In the genomic region with DNA sequence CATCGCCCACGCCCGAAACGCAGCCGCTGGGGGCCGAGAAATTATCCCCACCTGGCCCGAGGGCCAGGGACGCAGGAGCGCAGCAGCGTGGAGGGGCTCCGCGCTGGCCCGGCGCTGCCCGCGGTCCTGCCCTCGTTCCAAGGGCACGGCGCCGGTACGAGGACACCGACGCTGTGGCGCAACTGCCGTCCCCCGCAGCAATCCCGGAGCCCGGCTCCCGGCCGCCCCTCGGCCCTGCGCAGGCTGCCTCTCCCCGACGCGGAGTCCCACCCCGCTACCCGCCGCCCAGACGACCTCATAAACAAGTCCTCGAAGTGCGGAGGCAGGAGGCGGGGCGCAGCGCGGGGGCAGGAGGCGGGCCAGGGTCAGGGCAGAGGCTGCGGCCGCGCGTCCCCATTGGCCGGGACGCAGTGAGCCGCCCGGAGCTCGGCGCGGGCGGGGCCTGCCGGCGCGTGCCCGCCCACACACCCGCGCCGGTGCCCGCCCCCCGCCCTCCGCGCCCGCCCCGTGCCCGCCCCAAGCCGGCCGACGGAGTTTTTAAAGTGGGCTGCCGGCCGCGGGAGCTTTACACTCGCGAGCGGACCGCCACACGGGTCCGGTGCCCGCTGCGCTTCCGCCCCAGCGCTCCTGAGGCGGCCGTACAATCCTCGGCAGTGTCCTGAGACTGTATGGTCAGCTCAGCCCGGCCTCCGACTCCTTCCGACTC, we compare ENCODE assay signal across 8 cellular contexts. TPM values are rescaled to one million over a fixed set of nuclear protein-coding genes. Genes with fewer than 3 reads are reported as not detected.
A peak's percentile ranks its signal among the peaks of the same experiment; 100 is the strongest.
DNase-seq lines count a peak whose midpoint lies in the region; ATAC-seq and TF ChIP-seq lines count a peak whose summit lies in the region.

EPAS1 (plus strand) TSS at position 568 of the 706 bp plus-strand sequence. CDS start 505 bp downstream, outside the sequence.

- H3K27me3 ChIP-seq in IMR-90 (ENCODE audit: control insufficient read depth, insufficient read depth, low read length): no peaks in the 10 kb centered on the region

- H3K9me3 ChIP-seq in IMR-90 (ENCODE audit: control insufficient read depth, insufficient read depth, low read length): no peaks in the 10 kb centered on the region

- peak within 1 kb of the TSS; percentile 69 for H2BK5ac ChIP-seq in IMR-90 (ENCODE audit: low read depth, low read length, poor library complexity, severe bottlenecking)

- H2AFZ ChIP-seq in IMR-90 (replicated peaks; ENCODE audit: low read length, poor library complexity): peak within 1 kb of the TSS; percentile 93

- peak within 1 kb of the TSS; percentile 91 for H2AK9ac ChIP-seq in IMR-90 (replicated peaks; ENCODE audit: low read depth, low read length, poor library complexity)

- TF ChIP-seq CTCF in IMR-90 (conservative IDR thresholded peaks at IDR 0.05; ENCODE audit: low read depth, low read length) (no peak), glutamatergic neuron (IDR thresholded peaks at IDR 0.05; ENCODE audit: partially characterized antibody, unreplicated experiment) (no peak), osteocyte (IDR thresholded peaks at IDR 0.05) (no peak)

- peak within 1 kb of the TSS; percentile 82 for H3K4me3 Mint-ChIP-seq in activated naive CD8-positive, alpha-beta T cell treated with anti-CD3 and anti-CD28 coated beads, Interleukin-2, amount 10 ng/mL, durations not matched to agents 7 days and 5 days
- H3K4me3 Mint-ChIP-seq in glutamatergic neuron (ENCODE audit: unreplicated experiment): peak within 1 kb of the TSS; percentile 86
- H3K4me3 Mint-ChIP-seq in osteocyte (ENCODE audit: unreplicated experiment): peak within 1 kb of the TSS; percentile 77

- peak within 1 kb of the TSS; percentile 29 to 57; a peak in 2 of 4 replicates for H4K8ac ChIP-seq in IMR-90 (ENCODE audit: low read depth in 2 of 2, low read length in 2 of 2)

- no peaks in the 10 kb centered on the region for H3K9me3 Mint-ChIP-seq in activated naive CD8-positive, alpha-beta T cell treated with anti-CD3 and anti-CD28 coated beads, Interleukin-2, amount 10 ng/mL, durations not matched to agents 7 days and 5 days
- H3K9me3 Mint-ChIP-seq in glutamatergic neuron (ENCODE audit: unreplicated experiment): peaks cover 1% of the 10 kb centered on the region
- no peaks in the 10 kb centered on the region for H3K9me3 Mint-ChIP-seq in osteocyte (ENCODE audit: unreplicated experiment)

- peak within 1 kb of the TSS; percentile 87 for H3K4me3 ChIP-seq in IMR-90 (ENCODE audit: insufficient read depth, low read depth, low read length)

- peak within 1 kb of the TSS; percentile 92 for H3K9ac ChIP-seq in IMR-90 (ENCODE audit: low read depth, low read length)

- dilution Hi-C loops in IMR-90 (cut with HindIII; ENCODE audit: low sequenced_read_pairs, unreplicated experiment): no loop called here

- peak within 1 kb of the TSS; percentile 96 for H3K23ac ChIP-seq in IMR-90 (ENCODE audit: low read depth, low read length)

- H3K27me3 Mint-ChIP-seq in activated naive CD8-positive, alpha-beta T cell treated with anti-CD3 and anti-CD28 coated beads, Interleukin-2, amount 10 ng/mL, durations not matched to agents 7 days and 5 days: peaks cover 79% of the 10 kb centered on the region
- H3K27me3 Mint-ChIP-seq in glutamatergic neuron (ENCODE audit: unreplicated experiment) (peaks cover 32% of the 10 kb centered on the region), osteocyte (ENCODE audit: unreplicated experiment) (peaks cover 66% of the 10 kb centered on the region)

- no TSS peak for BruUV-seq in IMR-90 (replicated peaks; lab: Mats Ljungman, UMichigan)

- H2AK5ac ChIP-seq in IMR-90 (ENCODE audit: low read depth, low read length): peak within 1 kb of the TSS; percentile 84

- H3K4me1 ChIP-seq in IMR-90 (ENCODE audit: control insufficient read depth, insufficient read depth, low read length): peaks cover 7% of the 10 kb centered on the region; the same call in 1 of the 2 replicates

- peaks cover 43% of the 10 kb centered on the region for H4K20me1 ChIP-seq in IMR-90 (ENCODE audit: insufficient read depth, low read length)

- peak within 1 kb of the TSS; percentile 66; the same call in 1 of the 2 replicates for H4K91ac ChIP-seq in IMR-90 (ENCODE audit: insufficient read depth, low read depth, low read length)

- DNase-seq in DMS 273 (lab: John Stamatoyannopoulos, UW; ENCODE audit: unreplicated experiment) (peak; percentile 91), IMR-90 (peak; percentile 76), SW480 (ENCODE audit: low spot score) (peak; percentile 80), glutamatergic neuron (peak; percentile 84), osteocyte (ENCODE audit: extremely low spot score, unreplicated experiment) (peak; percentile 86)
- DNase-seq in activated naive CD8-positive, alpha-beta T cell treated with anti-CD3 and anti-CD28 coated beads, Interleukin-2, amount 10 ng/mL, durations not matched to agents 7 days and 5 days: peak; percentile 86

- 0 out of 2 replicates have a peak, but pooled peaks have one; percentile 26 for TF ChIP-seq RAD21 in IMR-90 (IDR thresholded peaks at IDR 0.05; ENCODE audit: low read length)

- H3K27ac ChIP-seq in IMR-90 (ENCODE audit: insufficient read depth, low read length) (peak within 1 kb of the TSS; percentile 82), temporal lobe (ENCODE audit: low read depth, low read length) (peak within 1 kb of the TSS; percentile 73)

- peak within 1 kb of the TSS; percentile 88 for H3K4ac ChIP-seq in IMR-90 (ENCODE audit: low read depth, low read length)

- H3K4me2 ChIP-seq in IMR-90 (ENCODE audit: low read depth, low read length): peak within 1 kb of the TSS; percentile 88

- 0 out of 3 replicates have a peak within 1 kb of the TSS, but pooled peaks have one; percentile 34 for H2BK15ac ChIP-seq in IMR-90 (ENCODE audit: low read depth, low read length)

- in situ Hi-C loops in IMR-90 (cut with MboI; ENCODE audit: low sequenced_read_pairs): loop anchor here (5.0 kb wide), 1 partner anchor 240 kb away; no protein-coding TSS in a partner anchor

- H3K36me3 Mint-ChIP-seq in activated naive CD8-positive, alpha-beta T cell treated with anti-CD3 and anti-CD28 coated beads, Interleukin-2, amount 10 ng/mL, durations not matched to agents 7 days and 5 days: peaks cover 3% of the 10 kb centered on the region
- peaks cover 1% of the 10 kb centered on the region for H3K36me3 Mint-ChIP-seq in glutamatergic neuron (ENCODE audit: unreplicated experiment)
- no peaks in the 10 kb centered on the region for H3K36me3 Mint-ChIP-seq in osteocyte (ENCODE audit: unreplicated experiment)

- peaks cover 8% of the 10 kb centered on the region; the same call in 1 of the 2 replicates for H3K9me1 ChIP-seq in IMR-90 (ENCODE audit: insufficient read depth, low read length)

- H4K5ac ChIP-seq in IMR-90 (ENCODE audit: low read depth, low read length): peak within 1 kb of the TSS; percentile 1; the same call in 1 of the 2 replicates

- H3K14ac ChIP-seq in IMR-90 (replicated peaks; ENCODE audit: low read depth, low read length): peak within 1 kb of the TSS; percentile 90

- peak; percentile 97 for TF ChIP-seq POLR2A in IMR-90 (IDR thresholded peaks at IDR 0.05; ENCODE audit: low read depth, low read length)

- H2BK120ac ChIP-seq in IMR-90 (ENCODE audit: low read depth, low read length): peak within 1 kb of the TSS; percentile 76

- peak within 1 kb of the TSS; percentile 74; the same call in 1 of the 2 replicates for H3K56ac ChIP-seq in IMR-90 (ENCODE audit: extremely low read depth, insufficient read depth, low read length)

- ATAC-seq in GM21515 (IDR thresholded peaks at IDR 0.05; ENCODE audit: unreplicated experiment): peak; percentile 86
- ATAC-seq in IMR-90 (ENCODE audit: low read depth): peak; percentile 95
- ATAC-seq in activated naive CD8-positive, alpha-beta T cell treated with anti-CD3 and anti-CD28 coated beads, Interleukin-2, amount 10 ng/mL, durations not matched to agents 7 days and 5 days (ENCODE audit: low read depth): peak; percentile 90

- intact Hi-C loops in IMR-90 (cut with micrococcal nuclease): loop anchor here (1.0 to 5.0 kb wide), 4 partner anchors 68 to 355 kb away; no protein-coding TSS in a partner anchor

- CTCF ChIA-PET in IMR-90 (lab: Yijun Ruan, JAX): interaction anchor here (0.7 kb wide), 1 partner anchor 233 kb away, joined by 3 read pairs; no protein-coding TSS in a partner anchor

- peaks cover 23% of the 10 kb centered on the region for H3K4me1 Mint-ChIP-seq in activated naive CD8-positive, alpha-beta T cell treated with anti-CD3 and anti-CD28 coated beads, Interleukin-2, amount 10 ng/mL, durations not matched to agents 7 days and 5 days
- H3K4me1 Mint-ChIP-seq in glutamatergic neuron (ENCODE audit: low read depth, unreplicated experiment): peaks cover 9% of the 10 kb centered on the region
- H3K4me1 Mint-ChIP-seq in osteocyte (ENCODE audit: unreplicated experiment): peaks cover 26% of the 10 kb centered on the region

- peaks cover 5 to 32% of the 10 kb centered on the region in 2 experiments; a peak in 2 of 4 replicates for H3K79me1 ChIP-seq in IMR-90 (ENCODE audit: low read depth in 1 of 2, low read length in 2 of 2)

- H3K18ac ChIP-seq in IMR-90 (ENCODE audit: low read depth, low read length): peak within 1 kb of the TSS; percentile 42

- no peaks in the 10 kb centered on the region for H3K36me3 ChIP-seq in IMR-90 (ENCODE audit: control insufficient read depth, insufficient read depth, low read length)

- H2BK20ac ChIP-seq in IMR-90 (ENCODE audit: low read depth, low read length): peak within 1 kb of the TSS; percentile 47; the same call in 1 of the 2 replicates

- H3K27ac Mint-ChIP-seq in activated naive CD8-positive, alpha-beta T cell treated with anti-CD3 and anti-CD28 coated beads, Interleukin-2, amount 10 ng/mL, durations not matched to agents 7 days and 5 days: peak within 1 kb of the TSS; percentile 61
- H3K27ac Mint-ChIP-seq in glutamatergic neuron (ENCODE audit: unreplicated experiment): no peak within 1 kb of the TSS
- H3K27ac Mint-ChIP-seq in osteocyte (ENCODE audit: unreplicated experiment): peak within 1 kb of the TSS; percentile 23

- 1% methylated on average over 52 of the region's 94 CpGs; no CpG with 5 or more reads in 1 of the 2 experiments for WGBS in IMR-90 (ENCODE audit: extremely low coverage in 2 of 2, insufficient read length in 1 of 2), 2 experiments

- POLR2A ChIA-PET in IMR-90 (lab: Charles Lee; ENCODE audit: unreplicated experiment): interaction anchor here (0.5 to 1.0 kb wide), 14 partner anchors 13 to 295 kb away, joined by 3 to 8 read pairs (median 4); no protein-coding TSS in a partner anchor
- POLR2A ChIA-PET in activated naive CD8-positive, alpha-beta T cell treated with anti-CD3 and anti-CD28 coated beads, Interleukin-2, amount 10 ng/mL, durations not matched to agents 7 days and 5 days (lab: Charles Lee): interaction anchor here (0.9 to 1.0 kb wide), 4 partner anchors 11 to 284 kb away, joined by 3 to 5 read pairs (median 4); no protein-coding TSS in a partner anchor

RNA-seq across cellular contexts. Expression of gene EPAS1, which starts in this region (rescaled TPM):
- total RNA-seq in IMR-90 (2012; rRNA removed) (21.9 and 40.7 TPM in 2 replicates), glutamatergic neuron (ENCODE audit: unreplicated experiment) (not detected), osteocyte (11.0 and 14.1 TPM in 2 replicates), temporal lobe (13.5 TPM)
- 103 and 120 TPM in 2 replicates for polyA plus RNA-seq in IMR-90 (2012; rRNA removed)
- polyA plus RNA-seq in IMR-90 (2012; cell fraction: cytosol; rRNA removed): 117 and 156 TPM in 2 replicates
- polyA plus RNA-seq in IMR-90 (2012; cell fraction: nucleus; rRNA removed; ENCODE audit: low replicate concordance): 108 and 158 TPM in 2 replicates
- 10 to 100 TPM; 11.7 to 13.1 TPM for total RNA-seq in activated naive CD8-positive, alpha-beta T cell treated with anti-CD3 and anti-CD28 coated beads, Interleukin-2, amount 10 ng/mL, durations not matched to agents 7 days and 5 days

Comparison
In these comparisons a context has a peak if more than half of its experiments do, and no peak if none do; other contexts are left out.
1. Peak in every context shown above with its lines: DNase-seq, ATAC-seq, H3K4me3 ChIP-seq and H3K27ac ChIP-seq.
2. RNA of gene EPAS1 (total RNA-seq): 21.9 to 40.7 TPM in IMR-90, 11.0 to 14.1 TPM in osteocyte, 13.5 TPM in temporal lobe (single experiment) and 11.7 to 13.1 TPM in activated naive CD8-positive, alpha-beta T cell treated with anti-CD3 and anti-CD28 coated beads, Interleukin-2, amount 10 ng/mL, durations not matched to agents 7 days and 5 days; not detected in glutamatergic neuron (single experiment); every median in the first group is over 10 times any median in the second.
3. Peak in DNase-seq in glutamatergic neuron; RNA of the gene not detected or under 1 TPM.